In the genomic region with DNA sequence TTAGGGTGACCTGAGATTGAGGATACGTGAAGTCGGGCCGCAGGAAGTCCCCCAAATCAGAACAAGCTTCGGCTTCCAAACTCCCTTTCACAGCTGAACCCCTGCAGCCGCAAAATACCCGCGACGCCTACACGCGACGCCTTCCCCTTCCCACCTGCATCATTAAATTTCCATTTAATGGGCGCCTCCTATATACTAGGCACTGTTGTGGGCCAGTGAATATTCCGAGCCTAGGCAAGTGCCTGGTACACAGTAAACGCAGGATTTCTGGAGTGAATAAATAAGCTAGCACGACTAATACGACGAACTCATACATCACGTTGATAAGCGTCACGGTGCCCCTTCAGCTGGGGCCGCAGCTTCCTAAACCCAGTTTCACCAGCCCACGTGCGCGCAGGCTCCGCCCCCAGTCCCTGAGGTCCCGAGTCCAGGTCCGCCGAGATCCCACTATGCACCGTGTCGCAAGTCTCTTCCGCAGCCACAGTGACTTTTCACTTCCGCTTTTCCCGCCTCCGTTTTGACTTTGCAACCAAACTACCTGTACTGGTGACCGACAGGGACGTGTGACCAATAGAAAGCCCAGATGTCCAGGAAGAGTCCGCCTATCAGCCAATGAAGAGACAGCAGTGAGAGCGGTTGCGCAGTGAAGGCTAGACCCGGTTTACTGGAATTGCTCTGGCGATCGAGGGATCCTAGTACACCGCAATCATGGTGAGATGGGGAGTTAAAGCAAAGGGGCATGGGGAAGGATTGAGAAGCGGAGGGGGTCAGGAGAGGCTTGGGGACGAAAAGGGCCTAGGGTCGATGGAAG, we compare ENCODE assay signal across 1 cellular context.
TF ChIP-seq lines count a peak whose summit lies in the region.

A gene (plus strand): TSS at position 623 of the 811 bp plus-strand sequence. CDS start 86 bp downstream, at position 709.

TF ChIP-seq in HEK293, 187 proteins besides CTCF, POLR2A, EP300 and RAD21 (continued from another document and continues in another):
- TF ChIP-seq ZNF621 (tag by site-specific recombination; IDR thresholded peaks at IDR 0.05) (no peak), ZNF596 (tag by site-specific recombination; IDR thresholded peaks at IDR 0.05) (no peak), GLI4 (tag by site-specific recombination; IDR thresholded peaks at IDR 0.05) (0 out of 2 replicates have a peak, but pooled peaks have one; percentile 8), ZNF561 (tag by site-specific recombination; IDR thresholded peaks at IDR 0.05; ENCODE audit: borderline replicate concordance) (peak; percentile 28), OSR2 (tag by site-specific recombination; IDR thresholded peaks at IDR 0.05) (peak; percentile 9; the same call in 1 of the 2 replicates), ZNF354C (tag by site-specific recombination; IDR thresholded peaks at IDR 0.05; ENCODE audit: borderline replicate concordance, low read depth) (no peak), ZNF132 (tag by site-specific recombination; IDR thresholded peaks at IDR 0.05; ENCODE audit: borderline replicate concordance) (no peak), GLI2 (tag by site-specific recombination; IDR thresholded peaks at IDR 0.05; ENCODE audit: borderline replicate concordance, low read depth) (no peak), ZIC2 (tag by site-specific recombination; IDR thresholded peaks at IDR 0.05) (no peak), ZBTB21 (tag by site-specific recombination; IDR thresholded peaks at IDR 0.05) (peak; percentile 6; the same call in 1 of the 2 replicates), ZNF626 (tag by site-specific recombination; IDR thresholded peaks at IDR 0.05) (no peak), EGR2 (tag by site-specific recombination; IDR thresholded peaks at IDR 0.05; ENCODE audit: low read depth) (peak; percentile 83), ZBTB17 (tag by site-specific recombination; IDR thresholded peaks at IDR 0.05) (peak; percentile 94), ZNF48 (tag by site-specific recombination; IDR thresholded peaks at IDR 0.05) (no peak), ZNF555 (tag by site-specific recombination; conservative IDR thresholded peaks at IDR 0.05) (no peak), ZNF510 (tag by site-specific recombination; IDR thresholded peaks at IDR 0.05; ENCODE audit: insufficient replicate concordance) (no peak), ZNF571 (tag by site-specific recombination; IDR thresholded peaks at IDR 0.05) (no peak), ZNF324 (tag by site-specific recombination; IDR thresholded peaks at IDR 0.05) (no peak), SCRT1 (tag by site-specific recombination; IDR thresholded peaks at IDR 0.05; ENCODE audit: borderline replicate concordance) (no peak), ZNF112 (tag by site-specific recombination; IDR thresholded peaks at IDR 0.05) (no peak), KLF1 (tag by site-specific recombination; IDR thresholded peaks at IDR 0.05) (0 out of 2 replicates have a peak, but pooled peaks have one; percentile 16), SCRT2 (tag by site-specific recombination; IDR thresholded peaks at IDR 0.05) (no peak), ZFP37 (tag by site-specific recombination; IDR thresholded peaks at IDR 0.05) (no peak), KLF10 (tag by site-specific recombination; IDR thresholded peaks at IDR 0.05) (no peak), ZNF843 (tag by site-specific recombination; IDR thresholded peaks at IDR 0.05) (0 out of 2 replicates have a peak, but pooled peaks have one; percentile 16), ZNF366 (tag by site-specific recombination; conservative IDR thresholded peaks at IDR 0.05) (no peak), ZNF404 (tag by site-specific recombination; IDR thresholded peaks at IDR 0.05) (no peak), ZNF558 (tag by site-specific recombination; IDR thresholded peaks at IDR 0.05) (no peak), ZNF549 (tag by site-specific recombination; IDR thresholded peaks at IDR 0.05) (no peak), HOXA7 (CRISPR knock-in tag; IDR thresholded peaks at IDR 0.05; ENCODE audit: borderline replicate concordance) (no peak)
- TF ChIP-seq, protein P1, sequence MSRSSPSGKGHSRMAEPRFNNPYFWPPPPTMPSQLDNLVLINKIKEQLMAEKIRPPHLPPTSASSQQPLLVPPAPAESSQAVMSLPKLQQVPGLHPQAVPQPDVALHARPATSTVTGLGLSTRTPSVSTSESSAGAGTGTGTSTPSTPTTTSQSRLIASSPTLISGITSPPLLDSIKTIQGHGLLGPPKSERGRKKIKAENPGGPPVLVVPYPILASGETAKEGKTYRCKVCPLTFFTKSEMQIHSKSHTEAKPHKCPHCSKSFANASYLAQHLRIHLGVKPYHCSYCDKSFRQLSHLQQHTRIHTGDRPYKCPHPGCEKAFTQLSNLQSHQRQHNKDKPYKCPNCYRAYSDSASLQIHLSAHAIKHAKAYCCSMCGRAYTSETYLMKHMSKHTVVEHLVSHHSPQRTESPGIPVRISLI (tag by site-specific recombination; IDR thresholded peaks at IDR 0.05): no peak
- TF ChIP-seq, protein P2, sequence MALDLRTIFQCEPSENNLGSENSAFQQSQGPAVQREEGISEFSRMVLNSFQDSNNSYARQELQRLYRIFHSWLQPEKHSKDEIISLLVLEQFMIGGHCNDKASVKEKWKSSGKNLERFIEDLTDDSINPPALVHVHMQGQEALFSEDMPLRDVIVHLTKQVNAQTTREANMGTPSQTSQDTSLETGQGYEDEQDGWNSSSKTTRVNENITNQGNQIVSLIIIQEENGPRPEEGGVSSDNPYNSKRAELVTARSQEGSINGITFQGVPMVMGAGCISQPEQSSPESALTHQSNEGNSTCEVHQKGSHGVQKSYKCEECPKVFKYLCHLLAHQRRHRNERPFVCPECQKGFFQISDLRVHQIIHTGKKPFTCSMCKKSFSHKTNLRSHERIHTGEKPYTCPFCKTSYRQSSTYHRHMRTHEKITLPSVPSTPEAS (tag by site-specific recombination; IDR thresholded peaks at IDR 0.05): peak; percentile 2; the same call in 1 of the 2 replicates
- TF ChIP-seq, protein P3, sequence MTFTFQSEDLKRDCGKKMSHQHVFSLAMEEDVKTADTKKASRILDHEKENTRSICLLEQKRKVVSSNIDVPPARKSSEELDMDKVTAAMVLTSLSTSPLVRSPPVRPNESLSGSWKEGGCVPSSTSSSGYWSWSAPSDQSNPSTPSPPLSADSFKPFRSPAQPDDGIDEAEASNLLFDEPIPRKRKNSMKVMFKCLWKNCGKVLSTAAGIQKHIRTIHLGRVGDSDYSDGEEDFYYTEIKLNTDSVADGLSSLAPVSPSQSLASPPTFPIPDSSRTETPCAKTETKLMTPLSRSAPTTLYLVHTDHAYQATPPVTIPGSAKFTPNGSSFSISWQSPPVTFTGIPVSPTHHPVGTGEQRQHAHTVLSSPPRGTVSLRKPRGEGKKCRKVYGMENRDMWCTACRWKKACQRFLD (tag by site-specific recombination; IDR thresholded peaks at IDR 0.05): no peak
- TF ChIP-seq, protein P4, sequence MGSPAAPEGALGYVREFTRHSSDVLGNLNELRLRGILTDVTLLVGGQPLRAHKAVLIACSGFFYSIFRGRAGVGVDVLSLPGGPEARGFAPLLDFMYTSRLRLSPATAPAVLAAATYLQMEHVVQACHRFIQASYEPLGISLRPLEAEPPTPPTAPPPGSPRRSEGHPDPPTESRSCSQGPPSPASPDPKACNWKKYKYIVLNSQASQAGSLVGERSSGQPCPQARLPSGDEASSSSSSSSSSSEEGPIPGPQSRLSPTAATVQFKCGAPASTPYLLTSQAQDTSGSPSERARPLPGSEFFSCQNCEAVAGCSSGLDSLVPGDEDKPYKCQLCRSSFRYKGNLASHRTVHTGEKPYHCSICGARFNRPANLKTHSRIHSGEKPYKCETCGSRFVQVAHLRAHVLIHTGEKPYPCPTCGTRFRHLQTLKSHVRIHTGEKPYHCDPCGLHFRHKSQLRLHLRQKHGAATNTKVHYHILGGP (tag by site-specific recombination; IDR thresholded peaks at IDR 0.05): peak; percentile 57
- TF ChIP-seq, protein P5, sequence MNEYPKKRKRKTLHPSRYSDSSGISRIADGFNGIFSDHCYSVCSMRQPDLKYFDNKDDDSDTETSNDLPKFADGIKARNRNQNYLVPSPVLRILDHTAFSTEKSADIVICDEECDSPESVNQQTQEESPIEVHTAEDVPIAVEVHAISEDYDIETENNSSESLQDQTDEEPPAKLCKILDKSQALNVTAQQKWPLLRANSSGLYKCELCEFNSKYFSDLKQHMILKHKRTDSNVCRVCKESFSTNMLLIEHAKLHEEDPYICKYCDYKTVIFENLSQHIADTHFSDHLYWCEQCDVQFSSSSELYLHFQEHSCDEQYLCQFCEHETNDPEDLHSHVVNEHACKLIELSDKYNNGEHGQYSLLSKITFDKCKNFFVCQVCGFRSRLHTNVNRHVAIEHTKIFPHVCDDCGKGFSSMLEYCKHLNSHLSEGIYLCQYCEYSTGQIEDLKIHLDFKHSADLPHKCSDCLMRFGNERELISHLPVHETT (tag by site-specific recombination; IDR thresholded peaks at IDR 0.05): 0 out of 2 replicates have a peak, but pooled peaks have one; percentile 80
- TF ChIP-seq, protein P6, sequence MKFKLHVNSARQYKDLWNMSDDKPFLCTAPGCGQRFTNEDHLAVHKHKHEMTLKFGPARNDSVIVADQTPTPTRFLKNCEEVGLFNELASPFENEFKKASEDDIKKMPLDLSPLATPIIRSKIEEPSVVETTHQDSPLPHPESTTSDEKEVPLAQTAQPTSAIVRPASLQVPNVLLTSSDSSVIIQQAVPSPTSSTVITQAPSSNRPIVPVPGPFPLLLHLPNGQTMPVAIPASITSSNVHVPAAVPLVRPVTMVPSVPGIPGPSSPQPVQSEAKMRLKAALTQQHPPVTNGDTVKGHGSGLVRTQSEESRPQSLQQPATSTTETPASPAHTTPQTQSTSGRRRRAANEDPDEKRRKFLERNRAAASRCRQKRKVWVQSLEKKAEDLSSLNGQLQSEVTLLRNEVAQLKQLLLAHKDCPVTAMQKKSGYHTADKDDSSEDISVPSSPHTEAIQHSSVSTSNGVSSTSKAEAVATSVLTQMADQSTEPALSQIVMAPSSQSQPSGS (tag by site-specific recombination; IDR thresholded peaks at IDR 0.05; ENCODE audit: low read depth): no peak
- TF ChIP-seq, protein P7, sequence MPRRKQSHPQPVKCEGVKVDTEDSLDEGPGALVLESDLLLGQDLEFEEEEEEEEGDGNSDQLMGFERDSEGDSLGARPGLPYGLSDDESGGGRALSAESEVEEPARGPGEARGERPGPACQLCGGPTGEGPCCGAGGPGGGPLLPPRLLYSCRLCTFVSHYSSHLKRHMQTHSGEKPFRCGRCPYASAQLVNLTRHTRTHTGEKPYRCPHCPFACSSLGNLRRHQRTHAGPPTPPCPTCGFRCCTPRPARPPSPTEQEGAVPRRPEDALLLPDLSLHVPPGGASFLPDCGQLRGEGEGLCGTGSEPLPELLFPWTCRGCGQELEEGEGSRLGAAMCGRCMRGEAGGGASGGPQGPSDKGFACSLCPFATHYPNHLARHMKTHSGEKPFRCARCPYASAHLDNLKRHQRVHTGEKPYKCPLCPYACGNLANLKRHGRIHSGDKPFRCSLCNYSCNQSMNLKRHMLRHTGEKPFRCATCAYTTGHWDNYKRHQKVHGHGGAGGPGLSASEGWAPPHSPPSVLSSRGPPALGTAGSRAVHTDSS (tag by site-specific recombination; IDR thresholded peaks at IDR 0.05): no peak
- TF ChIP-seq, protein P8, sequence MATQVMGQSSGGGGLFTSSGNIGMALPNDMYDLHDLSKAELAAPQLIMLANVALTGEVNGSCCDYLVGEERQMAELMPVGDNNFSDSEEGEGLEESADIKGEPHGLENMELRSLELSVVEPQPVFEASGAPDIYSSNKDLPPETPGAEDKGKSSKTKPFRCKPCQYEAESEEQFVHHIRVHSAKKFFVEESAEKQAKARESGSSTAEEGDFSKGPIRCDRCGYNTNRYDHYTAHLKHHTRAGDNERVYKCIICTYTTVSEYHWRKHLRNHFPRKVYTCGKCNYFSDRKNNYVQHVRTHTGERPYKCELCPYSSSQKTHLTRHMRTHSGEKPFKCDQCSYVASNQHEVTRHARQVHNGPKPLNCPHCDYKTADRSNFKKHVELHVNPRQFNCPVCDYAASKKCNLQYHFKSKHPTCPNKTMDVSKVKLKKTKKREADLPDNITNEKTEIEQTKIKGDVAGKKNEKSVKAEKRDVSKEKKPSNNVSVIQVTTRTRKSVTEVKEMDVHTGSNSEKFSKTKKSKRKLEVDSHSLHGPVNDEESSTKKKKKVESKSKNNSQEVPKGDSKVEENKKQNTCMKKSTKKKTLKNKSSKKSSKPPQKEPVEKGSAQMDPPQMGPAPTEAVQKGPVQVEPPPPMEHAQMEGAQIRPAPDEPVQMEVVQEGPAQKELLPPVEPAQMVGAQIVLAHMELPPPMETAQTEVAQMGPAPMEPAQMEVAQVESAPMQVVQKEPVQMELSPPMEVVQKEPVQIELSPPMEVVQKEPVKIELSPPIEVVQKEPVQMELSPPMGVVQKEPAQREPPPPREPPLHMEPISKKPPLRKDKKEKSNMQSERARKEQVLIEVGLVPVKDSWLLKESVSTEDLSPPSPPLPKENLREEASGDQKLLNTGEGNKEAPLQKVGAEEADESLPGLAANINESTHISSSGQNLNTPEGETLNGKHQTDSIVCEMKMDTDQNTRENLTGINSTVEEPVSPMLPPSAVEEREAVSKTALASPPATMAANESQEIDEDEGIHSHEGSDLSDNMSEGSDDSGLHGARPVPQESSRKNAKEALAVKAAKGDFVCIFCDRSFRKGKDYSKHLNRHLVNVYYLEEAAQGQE (tag by site-specific recombination; IDR thresholded peaks at IDR 0.05): 0 out of 2 replicates have a peak, but pooled peaks have one; percentile 11
- TF ChIP-seq, protein P9, sequence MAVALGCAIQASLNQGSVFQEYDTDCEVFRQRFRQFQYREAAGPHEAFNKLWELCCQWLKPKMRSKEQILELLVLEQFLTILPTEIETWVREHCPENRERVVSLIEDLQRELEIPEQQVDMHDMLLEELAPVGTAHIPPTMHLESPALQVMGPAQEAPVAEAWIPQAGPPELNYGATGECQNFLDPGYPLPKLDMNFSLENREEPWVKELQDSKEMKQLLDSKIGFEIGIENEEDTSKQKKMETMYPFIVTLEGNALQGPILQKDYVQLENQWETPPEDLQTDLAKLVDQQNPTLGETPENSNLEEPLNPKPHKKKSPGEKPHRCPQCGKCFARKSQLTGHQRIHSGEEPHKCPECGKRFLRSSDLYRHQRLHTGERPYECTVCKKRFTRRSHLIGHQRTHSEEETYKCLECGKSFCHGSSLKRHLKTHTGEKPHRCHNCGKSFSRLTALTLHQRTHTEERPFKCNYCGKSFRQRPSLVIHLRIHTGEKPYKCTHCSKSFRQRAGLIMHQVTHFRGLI (tag by site-specific recombination; IDR thresholded peaks at IDR 0.05): no peak
- TF ChIP-seq, protein P10, sequence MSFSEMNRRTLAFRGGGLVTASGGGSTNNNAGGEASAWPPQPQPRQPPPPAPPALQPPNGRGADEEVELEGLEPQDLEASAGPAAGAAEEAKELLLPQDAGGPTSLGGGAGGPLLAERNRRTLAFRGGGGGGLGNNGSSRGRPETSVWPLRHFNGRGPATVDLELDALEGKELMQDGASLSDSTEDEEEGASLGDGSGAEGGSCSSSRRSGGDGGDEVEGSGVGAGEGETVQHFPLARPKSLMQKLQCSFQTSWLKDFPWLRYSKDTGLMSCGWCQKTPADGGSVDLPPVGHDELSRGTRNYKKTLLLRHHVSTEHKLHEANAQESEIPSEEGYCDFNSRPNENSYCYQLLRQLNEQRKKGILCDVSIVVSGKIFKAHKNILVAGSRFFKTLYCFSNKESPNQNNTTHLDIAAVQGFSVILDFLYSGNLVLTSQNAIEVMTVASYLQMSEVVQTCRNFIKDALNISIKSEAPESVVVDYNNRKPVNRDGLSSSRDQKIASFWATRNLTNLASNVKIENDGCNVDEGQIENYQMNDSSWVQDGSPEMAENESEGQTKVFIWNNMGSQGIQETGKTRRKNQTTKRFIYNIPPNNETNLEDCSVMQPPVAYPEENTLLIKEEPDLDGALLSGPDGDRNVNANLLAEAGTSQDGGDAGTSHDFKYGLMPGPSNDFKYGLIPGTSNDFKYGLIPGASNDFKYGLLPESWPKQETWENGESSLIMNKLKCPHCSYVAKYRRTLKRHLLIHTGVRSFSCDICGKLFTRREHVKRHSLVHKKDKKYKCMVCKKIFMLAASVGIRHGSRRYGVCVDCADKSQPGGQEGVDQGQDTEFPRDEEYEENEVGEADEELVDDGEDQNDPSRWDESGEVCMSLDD (tag by site-specific recombination; IDR thresholded peaks at IDR 0.05): peak; percentile 66; the same call in 1 of the 2 replicates
